Comparison of ENCODE assay signal across 8 cellular contexts in the genomic region with DNA sequence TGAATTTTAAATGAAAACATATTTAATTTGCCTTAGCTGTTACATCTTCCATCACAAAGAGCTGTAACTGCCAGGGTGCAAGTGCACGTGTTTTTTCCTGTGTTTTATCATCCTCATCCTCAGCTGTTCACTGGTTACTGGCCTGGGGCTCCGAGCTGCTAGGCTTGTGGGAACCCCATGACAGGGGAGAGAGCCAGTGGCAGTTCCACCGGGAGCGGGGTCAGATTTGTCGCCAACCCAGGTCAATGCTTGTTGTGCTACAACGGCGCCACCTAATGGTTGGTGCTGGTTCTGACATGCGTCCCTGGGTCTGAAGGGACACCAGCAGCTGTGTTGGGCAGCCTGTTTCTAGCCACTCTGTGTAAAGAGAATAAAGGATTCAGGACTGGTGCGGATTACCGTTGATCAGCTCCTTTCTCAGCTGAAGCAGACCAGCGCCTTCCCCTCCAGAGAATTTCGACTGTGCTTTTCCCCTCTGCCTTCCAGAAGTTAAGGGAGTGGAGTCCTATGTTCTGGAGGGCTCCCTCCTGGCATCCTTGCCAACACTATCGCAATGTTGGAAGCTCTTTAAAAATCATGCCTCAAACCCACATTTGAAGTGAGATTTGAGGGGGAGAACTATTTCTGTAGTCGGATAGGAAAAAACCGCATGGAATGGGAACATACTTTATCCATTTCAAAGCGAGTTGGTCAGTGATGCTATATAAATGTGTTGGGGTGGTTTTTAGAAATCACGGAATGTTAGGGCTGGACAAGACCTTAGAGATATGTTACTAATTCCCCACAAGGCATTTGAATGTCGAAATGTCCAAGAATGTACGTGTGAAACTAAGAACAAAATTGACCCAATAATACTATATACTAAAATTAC. TPM values are rescaled to one million over a fixed set of nuclear protein-coding genes. Genes with fewer than 3 reads are reported as not detected.
A peak's percentile ranks its signal among the peaks of the same experiment; 100 is the strongest.
DNase-seq lines count a peak whose midpoint lies in the region; ATAC-seq and TF ChIP-seq lines count a peak whose summit lies in the region.

No MANE protein-coding gene starts in this region.

- H3K27me3 ChIP-seq in GM06990 (replicated peaks; ENCODE audit: control insufficient read depth, insufficient read depth, low read length) (no peaks in the 10 kb centered on the region), SU-DHL-6 (ENCODE audit: low read length) (no peaks in the 10 kb centered on the region), heart right ventricle (peaks cover 0 to 22% (median 0%) of the 10 kb centered on the region in 7 donors), rectal smooth muscle tissue (ENCODE audit: control insufficient read depth, insufficient read depth, low read length) (no peaks in the 10 kb centered on the region), aorta (ENCODE audit: control insufficient read depth in 1 of 2, insufficient read depth in 2 of 2, low read length in 1 of 2) (no peaks in the 10 kb centered on the region)

- H3K27me3 Mint-ChIP-seq in activated naive CD8-positive, alpha-beta T cell treated with anti-CD3 and anti-CD28 coated beads for 36 hours = no peaks in the 10 kb centered on the region

- H4K20me1 ChIP-seq in SU-DHL-6 (ENCODE audit: low read depth, low read length) = no peaks in the 10 kb centered on the region

- 28 to 30% methylated on average over 19 of the region's 19 CpGs for WGBS in heart right ventricle, 2 donors
- 10 to 20% methylated on average over 19 of the region's 19 CpGs for WGBS in aorta, 2 donors

- DNase-seq in GM06990 (ENCODE audit: extremely low read depth, insufficient read length) = peak; percentile 74
- peak; percentile 95 for DNase-seq in HEK293T (ENCODE audit: extremely low spot score)
- peak; percentile 83 for DNase-seq in NCI-H1105 (lab: John Stamatoyannopoulos, UW)
- peak; percentile 82 for DNase-seq in activated naive CD8-positive, alpha-beta T cell treated with anti-CD3 and anti-CD28 coated beads for 36 hours
- DNase-seq in heart right ventricle = peak; percentile 87 to 89
- DNase-seq in aorta = peak; percentile 93 to 96

- no peaks in the 10 kb centered on the region for H3K79me2 ChIP-seq in SU-DHL-6 (ENCODE audit: insufficient read depth, low read length)

- no peak overlapping the region for H3K27ac ChIP-seq in SU-DHL-6 (ENCODE audit: low read depth, low read length)
- no peak overlapping the region for H3K27ac ChIP-seq in heart right ventricle
- no peak overlapping the region for H3K27ac ChIP-seq in rectal smooth muscle tissue (ENCODE audit: low read depth, low read length)
- H3K27ac ChIP-seq in aorta (ENCODE audit: low read depth in 1 of 2, low read length in 2 of 2) = no peak overlapping the region

- no peak overlapping the region for H3K9ac ChIP-seq in SU-DHL-6 (ENCODE audit: low read length)
- H3K9ac ChIP-seq in rectal smooth muscle tissue (ENCODE audit: low read length) = no peak overlapping the region

- peak overlapping the region; percentile 25 for H3K4me2 ChIP-seq in SU-DHL-6 (ENCODE audit: low read depth, low read length, poor library complexity, severe bottlenecking)

- peak overlapping the region; percentile 47 for H3K4me3 Mint-ChIP-seq in activated naive CD8-positive, alpha-beta T cell treated with anti-CD3 and anti-CD28 coated beads for 36 hours

- H2AFZ ChIP-seq in SU-DHL-6 (ENCODE audit: low read depth, low read length, severe bottlenecking) = no peak overlapping the region

- intact Hi-C loops in heart right ventricle (cut with DNase I) (loop anchor here (1.0 to 10.0 kb wide), 12 partner anchors 83 to 405 kb away; no protein-coding TSS in a partner anchor), aorta (cut with DNase I) (loop anchor here (2.0 to 5.0 kb wide), 6 partner anchors 85 to 855 kb away; no protein-coding TSS in a partner anchor)

- H3K9me2 ChIP-seq in SU-DHL-6 (replicated peaks; ENCODE audit: insufficient read depth, low read length) = no peaks in the 10 kb centered on the region

- H3K36me3 Mint-ChIP-seq in activated naive CD8-positive, alpha-beta T cell treated with anti-CD3 and anti-CD28 coated beads for 36 hours = no peaks in the 10 kb centered on the region

- H3K9me3 ChIP-seq in SU-DHL-6 (ENCODE audit: insufficient read depth, low read length) (no peaks in the 10 kb centered on the region), heart right ventricle (no peaks in the 10 kb centered on the region), aorta (ENCODE audit: control insufficient read depth, low read length) (no peaks in the 10 kb centered on the region)

- CTCF ChIA-PET in HEK293T (lab: Yijun Ruan, JAX) = interaction anchor here (0.6 to 2.1 kb wide), 33 partner anchors 9 to 1380 kb away, joined by 3 to 13 read pairs (median 5); no protein-coding TSS in a partner anchor

- no peaks in the 10 kb centered on the region for H3K9me3 Mint-ChIP-seq in activated naive CD8-positive, alpha-beta T cell treated with anti-CD3 and anti-CD28 coated beads for 36 hours

- H3K4me1 Mint-ChIP-seq in activated naive CD8-positive, alpha-beta T cell treated with anti-CD3 and anti-CD28 coated beads for 36 hours = peaks cover 7% of the 10 kb centered on the region

- H3F3A ChIP-seq in SU-DHL-6 (ENCODE audit: insufficient read depth) = no peaks in the 10 kb centered on the region

- no peak overlapping the region for H3K4me3 ChIP-seq in GM06990 (replicated peaks; ENCODE audit: low read depth, low read length)
- no peak overlapping the region for H3K4me3 ChIP-seq in SU-DHL-6 (ENCODE audit: insufficient read depth, low read length, poor library complexity, severe bottlenecking)
- H3K4me3 ChIP-seq in heart right ventricle = no peak overlapping the region
- H3K4me3 ChIP-seq in rectal smooth muscle tissue (ENCODE audit: low read length) = peak overlapping the region; percentile 51
- no peak overlapping the region for H3K4me3 ChIP-seq in aorta (ENCODE audit: low read length in 2 of 2)

- peak; percentile 83 for TF ChIP-seq CTCF in GM06990 (IDR thresholded peaks at IDR 0.05; ENCODE audit: insufficient read depth, low read length, poor library complexity, severe bottlenecking)
- peak; percentile 90 for TF ChIP-seq CTCF in SU-DHL-6 (IDR thresholded peaks at IDR 0.05; ENCODE audit: insufficient read depth, low read length, poor library complexity, severe bottlenecking)
- TF ChIP-seq CTCF in heart right ventricle (IDR thresholded peaks at IDR 0.05) = peak; percentile 78 to 97 (median 95)

- H3K36me3 ChIP-seq in GM06990 (ENCODE audit: control insufficient read depth, insufficient read depth, low read length) (no peaks in the 10 kb centered on the region), SU-DHL-6 (ENCODE audit: low read length) (no peaks in the 10 kb centered on the region), heart right ventricle (no peaks in the 10 kb centered on the region), rectal smooth muscle tissue (ENCODE audit: control insufficient read depth, insufficient read depth, low read length) (no peaks in the 10 kb centered on the region), aorta (ENCODE audit: control insufficient read depth in 1 of 2, insufficient read depth in 2 of 2, low read length in 1 of 2) (no peaks in the 10 kb centered on the region)

- POLR2A ChIA-PET in HEK293T (lab: Yijun Ruan, JAX) = interaction anchor here (0.6 kb wide), 1 partner anchor 94 kb away, joined by 3 read pairs; no protein-coding TSS in a partner anchor

- H3K27ac Mint-ChIP-seq in activated naive CD8-positive, alpha-beta T cell treated with anti-CD3 and anti-CD28 coated beads for 36 hours = peak overlapping the region; percentile 59

- ATAC-seq in heart right ventricle (peak; percentile 89 to 97 (median 93)), aorta (ENCODE audit: low FRiP score) (peak; percentile 92)

- H3K4me1 ChIP-seq in heart right ventricle (peaks cover 0 to 7% (median 0%) of the 10 kb centered on the region in 9 donors), rectal smooth muscle tissue (ENCODE audit: control insufficient read depth, insufficient read depth, low read length) (no peaks in the 10 kb centered on the region), aorta (ENCODE audit: control insufficient read depth in 1 of 2, insufficient read depth in 2 of 2, low read length in 2 of 2) (no peaks in the 10 kb centered on the region)

TF ChIP-seq in HEK293T, 16 proteins besides CTCF, POLR2A, EP300 and RAD21:
- TF ChIP-seq, protein P1, sequence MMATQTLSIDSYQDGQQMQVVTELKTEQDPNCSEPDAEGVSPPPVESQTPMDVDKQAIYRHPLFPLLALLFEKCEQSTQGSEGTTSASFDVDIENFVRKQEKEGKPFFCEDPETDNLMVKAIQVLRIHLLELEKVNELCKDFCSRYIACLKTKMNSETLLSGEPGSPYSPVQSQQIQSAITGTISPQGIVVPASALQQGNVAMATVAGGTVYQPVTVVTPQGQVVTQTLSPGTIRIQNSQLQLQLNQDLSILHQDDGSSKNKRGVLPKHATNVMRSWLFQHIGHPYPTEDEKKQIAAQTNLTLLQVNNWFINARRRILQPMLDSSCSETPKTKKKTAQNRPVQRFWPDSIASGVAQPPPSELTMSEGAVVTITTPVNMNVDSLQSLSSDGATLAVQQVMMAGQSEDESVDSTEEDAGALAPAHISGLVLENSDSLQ (IDR thresholded peaks at IDR 0.05) = no peak
- no peak for TF ChIP-seq L3MBTL2 (conservative IDR thresholded peaks at IDR 0.05)
- TF ChIP-seq BHLHE40 (IDR thresholded peaks at IDR 0.05; ENCODE audit: borderline replicate concordance) = no peak
- no peak for TF ChIP-seq SP1 (IDR thresholded peaks at IDR 0.05)
- no peak for TF ChIP-seq ARNT (IDR thresholded peaks at IDR 0.05)
- no peak for TF ChIP-seq FOXM1 (IDR thresholded peaks at IDR 0.05; ENCODE audit: borderline replicate concordance)
- TF ChIP-seq FOXK2 (IDR thresholded peaks at IDR 0.05) = no peak
- TF ChIP-seq HDGF (IDR thresholded peaks at IDR 0.05; ENCODE audit: borderline replicate concordance) = no peak
- no peak for TF ChIP-seq SUZ12 (IDR thresholded peaks at IDR 0.05)
- no peak for TF ChIP-seq ELF4 (IDR thresholded peaks at IDR 0.05)

RNA-seq across cellular contexts. Expression of a gene that starts 32.1 kb away (rescaled TPM):
- 1 to 10 TPM; 2.3 to 2.6 TPM for total RNA-seq in activated naive CD8-positive, alpha-beta T cell treated with anti-CD3 and anti-CD28 coated beads for 36 hours
- total RNA-seq in heart right ventricle = under 1 TPM in 9 of 10 donors, not detected in 1; 0.24 to 0.68 (median 0.37) TPM
- under 1 TPM; 0.06 to 0.37 TPM for polyA plus RNA-seq in heart right ventricle
- total RNA-seq in aorta = 1 to 10 TPM; 2.9 to 6.9 TPM
- polyA plus RNA-seq in aorta = under 1 TPM in 1 of 2 donors, not detected in 1; 0.49 TPM

RNA-seq across cellular contexts. Expression of a gene that starts 52.7 kb away (rescaled TPM):
- 10 to 100 TPM; 27.9 to 28.0 TPM for total RNA-seq in activated naive CD8-positive, alpha-beta T cell treated with anti-CD3 and anti-CD28 coated beads for 36 hours
- total RNA-seq in heart right ventricle = 1 to 10 TPM in 1 of 10 donors, under 1 TPM in 9; 0.14 to 1.2 (median 0.31) TPM
- under 1 TPM; 0.19 to 0.95 TPM for polyA plus RNA-seq in heart right ventricle
- total RNA-seq in aorta = 1 to 10 TPM; 1.2 to 3.0 TPM
- 1 to 10 TPM in 1 of 2 donors, under 1 TPM in 1; 0.10 to 1.9 TPM for polyA plus RNA-seq in aorta

Comparison
In these comparisons a context has a peak if more than half of its experiments do, and no peak if none do; other contexts are left out.
1. RNA of a gene that starts 52.7 kb away (total RNA-seq): 27.9 to 28.0 TPM in activated naive CD8-positive, alpha-beta T cell treated with anti-CD3 and anti-CD28 coated beads for 36 hours; 1.2 to 3.0 TPM in aorta and 0.14 to 1.2 TPM in heart right ventricle; every median in the first group is over 4 times any median in the second.
2. Peak in every context shown above with its lines, with median percentiles within 50 percentile points of each other: DNase-seq and CTCF ChIP-seq.